8 cellular contexts compared by ENCODE assay signal in the genomic region with DNA sequence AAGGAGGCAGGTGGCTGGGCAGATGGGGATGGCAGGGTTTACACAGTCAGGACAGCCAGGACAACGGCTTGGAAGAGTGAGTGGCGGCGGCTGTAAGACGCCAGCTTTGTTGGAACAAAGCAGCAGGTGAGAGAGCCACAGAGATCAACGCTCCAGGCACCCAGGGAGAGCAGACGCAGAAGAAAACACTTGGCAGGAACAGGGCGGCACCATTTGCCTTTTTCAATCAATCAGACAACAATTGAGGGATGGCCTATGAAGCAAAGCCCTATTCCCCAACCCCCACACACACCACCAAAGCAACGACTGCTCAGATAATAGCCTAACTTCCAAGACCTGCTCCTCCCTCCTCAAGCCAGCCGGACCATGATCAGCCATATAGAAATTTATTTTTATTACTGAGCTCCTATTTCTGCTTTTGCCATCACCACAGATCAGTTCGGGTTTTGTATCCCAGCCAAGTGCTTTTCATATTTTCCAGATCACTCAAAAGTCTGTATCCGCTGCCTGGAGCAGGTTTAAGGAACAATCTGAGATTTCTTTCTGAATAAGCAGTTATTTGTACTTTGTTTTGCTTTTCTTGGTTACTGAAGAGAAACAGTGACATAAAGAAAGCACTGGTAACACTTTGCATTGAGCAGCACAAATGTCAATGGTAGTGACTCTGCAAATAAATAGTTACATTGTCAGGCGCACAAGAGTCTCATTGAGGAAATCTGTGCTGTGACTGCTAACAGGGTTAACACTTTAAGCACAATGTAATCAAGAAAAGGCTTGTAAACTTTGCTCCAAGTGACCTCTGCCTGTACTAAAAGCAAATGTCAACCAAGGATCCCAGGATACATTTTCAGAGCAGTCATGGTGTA.
DNase-seq lines count a peak whose midpoint lies in the region; ATAC-seq and TF ChIP-seq lines count a peak whose summit lies in the region.

No MANE protein-coding gene starts in this region.

- peaks cover 14% of the 10 kb centered on the region for H3K4me1 ChIP-seq in mucosa of descending colon (ENCODE audit: low read depth)

- H3K36me3 ChIP-seq in mucosa of descending colon (ENCODE audit: low read depth) = no peaks in the 10 kb centered on the region

- H3K27me3 Mint-ChIP-seq in CD14-positive monocyte (ENCODE audit: low read depth in 3 of 3) (peaks cover 0 to 4% (median 1%) of the 10 kb centered on the region in 3 donors), chondrocyte (ENCODE audit: low read depth) (no peaks in the 10 kb centered on the region)

- H3K4me1 Mint-ChIP-seq in CD14-positive monocyte (peaks cover 27% of the 10 kb centered on the region), chondrocyte (ENCODE audit: low read depth) (peaks cover 54% of the 10 kb centered on the region)

- H3K27ac Mint-ChIP-seq in CD14-positive monocyte (peak overlapping the region in 6 of 7 donors; percentile 14 to 79 (median 54)), chondrocyte (ENCODE audit: unreplicated experiment) (peak overlapping the region; percentile 92)

- H3K9me3 Mint-ChIP-seq in CD14-positive monocyte (peaks cover 0 to 3% (median 0%) of the 10 kb centered on the region in 7 donors), chondrocyte (ENCODE audit: low read depth) (no peaks in the 10 kb centered on the region)

- POLR2A ChIA-PET in HEK293T (lab: Yijun Ruan, JAX) = interaction anchor here (0.8 to 1.3 kb wide), 5 partner anchors 24 to 164 kb away, joined by 3 to 5 read pairs (median 3); partner anchors contain the start of gene RBPJ

- no peak for DNase-seq in CD14-positive monocyte (ENCODE audit: low spot score)
- peak; percentile 100 for DNase-seq in NCI-H2029 treated with DMSO at 0.1 percent for 48 hours (lab: John Stamatoyannopoulos, UW)
- DNase-seq in chondrocyte (ENCODE audit: low spot score) = no peak
- peak in 1 of 3 donors; percentile 52 for DNase-seq in mucosa of descending colon
- no peak for DNase-seq in HEK293T (ENCODE audit: extremely low spot score)

- no peaks in the 10 kb centered on the region for H3K9me3 ChIP-seq in mucosa of descending colon

- CTCF ChIA-PET in HEK293T (lab: Yijun Ruan, JAX) = interaction anchor here (0.6 kb wide), 3 partner anchors 77 to 484 kb away, joined by 3 read pairs; no protein-coding TSS in a partner anchor

- intact Hi-C loops in CD14-positive monocyte (cut with micrococcal nuclease) (no loop called here), mucosa of descending colon (cut with DNase I, micrococcal nuclease) (no loop called here)

- H3K36me3 Mint-ChIP-seq in CD14-positive monocyte (peaks cover 0 to 2% of the 10 kb centered on the region in 2 donors), chondrocyte (ENCODE audit: low read depth) (no peaks in the 10 kb centered on the region)

- ATAC-seq in mucosa of descending colon = peak; percentile 60
- ATAC-seq in HG02852 (IDR thresholded peaks at IDR 0.05; ENCODE audit: unreplicated experiment) = no peak
- ATAC-seq in HG03342 (IDR thresholded peaks at IDR 0.05; ENCODE audit: unreplicated experiment) = no peak
- no peak for ATAC-seq in HG03135 (IDR thresholded peaks at IDR 0.05; ENCODE audit: unreplicated experiment)

- H3K4me3 Mint-ChIP-seq in CD14-positive monocyte = no peak overlapping the region
- peak overlapping the region; percentile 58 for H3K4me3 Mint-ChIP-seq in chondrocyte (ENCODE audit: unreplicated experiment)

- no peak overlapping the region for H3K4me3 ChIP-seq in mucosa of descending colon

- TF ChIP-seq CTCF in CD14-positive monocyte (IDR thresholded peaks at IDR 0.05) (no peak), chondrocyte (IDR thresholded peaks at IDR 0.05) (peak; percentile 30), mucosa of descending colon (IDR thresholded peaks at IDR 0.05) (no peak)

TF ChIP-seq in HEK293T, 16 proteins besides CTCF, POLR2A, EP300 and RAD21:
- TF ChIP-seq L3MBTL2 (conservative IDR thresholded peaks at IDR 0.05) = no peak
- no peak for TF ChIP-seq ZNF384 (IDR thresholded peaks at IDR 0.05)
- no peak for TF ChIP-seq HDGF (IDR thresholded peaks at IDR 0.05; ENCODE audit: borderline replicate concordance)
- TF ChIP-seq FOXA1 (IDR thresholded peaks at IDR 0.05) = no peak
- no peak for TF ChIP-seq NFRKB (IDR thresholded peaks at IDR 0.05)
- TF ChIP-seq ELF4 (IDR thresholded peaks at IDR 0.05) = no peak
- TF ChIP-seq TARDBP (IDR thresholded peaks at IDR 0.05) = no peak
- no peak for TF ChIP-seq BHLHE40 (IDR thresholded peaks at IDR 0.05; ENCODE audit: borderline replicate concordance)
- no peak for TF ChIP-seq ARNT (IDR thresholded peaks at IDR 0.05)
- TF ChIP-seq SP1 (IDR thresholded peaks at IDR 0.05) = no peak
- TF ChIP-seq SUZ12 (IDR thresholded peaks at IDR 0.05) = no peak
- TF ChIP-seq FOXK2 (IDR thresholded peaks at IDR 0.05) = no peak
- no peak for TF ChIP-seq PKNOX1 (IDR thresholded peaks at IDR 0.05)
- no peak for TF ChIP-seq CTBP1 (IDR thresholded peaks at IDR 0.05; ENCODE audit: borderline replicate concordance)
- TF ChIP-seq FOXM1 (IDR thresholded peaks at IDR 0.05; ENCODE audit: borderline replicate concordance) = no peak
